ENCODE assay signal across 10 cellular contexts in genomic region chr7:33650828-33651227, GRCh38.
"Had no signal": no experiment of that assay in that cellular context is flagged by ENCODE, and none has a peak within 500 bp of the region (broad histone marks: within the 10 kb centered on the region; RNA-seq: fewer than 3 reads in every experiment).

No MANE protein-coding gene starts in this region.

- DNase-seq: activated CD4-positive, alpha-beta T cell treated with anti-CD3 and anti-CD28 coated beads, Interleukin-2, amount 10 ng/mL, durations not matched to agents 7 days and 5 days; activated gamma-delta T cell; dermis blood vessel endothelial cell; effector memory CD4-positive, alpha-beta T cell; immature natural killer cell; kidney glomerular epithelial cell; left ventricle myocardium superior; retina; stimulated activated naive B cell treated with anti-CD40 and anti-IgM and Interleukin-4, amounts not matched to agents 10 μg/mL and 1 μg/mL and 100 μg/mL, for 72 hours; T1000 had no signal
